1 cellular context compared by ENCODE assay signal in genomic region chr3:49512791-49513355, GRCh38.
TF ChIP-seq lines count a peak whose summit lies in the region.

No MANE protein-coding gene starts in this region.

TF ChIP-seq in WTC11, 78 proteins besides CTCF, POLR2A, EP300 and RAD21:
- TF ChIP-seq, protein P1, sequence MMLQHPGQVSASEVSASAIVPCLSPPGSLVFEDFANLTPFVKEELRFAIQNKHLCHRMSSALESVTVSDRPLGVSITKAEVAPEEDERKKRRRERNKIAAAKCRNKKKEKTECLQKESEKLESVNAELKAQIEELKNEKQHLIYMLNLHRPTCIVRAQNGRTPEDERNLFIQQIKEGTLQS (CRISPR knock-in tag; conservative IDR thresholded peaks at IDR 0.05), result no peak
- no peak for TF ChIP-seq ZNF423 (CRISPR knock-in tag; IDR thresholded peaks at IDR 0.05)
- TF ChIP-seq ZNF219 (CRISPR knock-in tag; IDR thresholded peaks at IDR 0.05; ENCODE audit: borderline replicate concordance), result no peak
- TF ChIP-seq, protein P2, sequence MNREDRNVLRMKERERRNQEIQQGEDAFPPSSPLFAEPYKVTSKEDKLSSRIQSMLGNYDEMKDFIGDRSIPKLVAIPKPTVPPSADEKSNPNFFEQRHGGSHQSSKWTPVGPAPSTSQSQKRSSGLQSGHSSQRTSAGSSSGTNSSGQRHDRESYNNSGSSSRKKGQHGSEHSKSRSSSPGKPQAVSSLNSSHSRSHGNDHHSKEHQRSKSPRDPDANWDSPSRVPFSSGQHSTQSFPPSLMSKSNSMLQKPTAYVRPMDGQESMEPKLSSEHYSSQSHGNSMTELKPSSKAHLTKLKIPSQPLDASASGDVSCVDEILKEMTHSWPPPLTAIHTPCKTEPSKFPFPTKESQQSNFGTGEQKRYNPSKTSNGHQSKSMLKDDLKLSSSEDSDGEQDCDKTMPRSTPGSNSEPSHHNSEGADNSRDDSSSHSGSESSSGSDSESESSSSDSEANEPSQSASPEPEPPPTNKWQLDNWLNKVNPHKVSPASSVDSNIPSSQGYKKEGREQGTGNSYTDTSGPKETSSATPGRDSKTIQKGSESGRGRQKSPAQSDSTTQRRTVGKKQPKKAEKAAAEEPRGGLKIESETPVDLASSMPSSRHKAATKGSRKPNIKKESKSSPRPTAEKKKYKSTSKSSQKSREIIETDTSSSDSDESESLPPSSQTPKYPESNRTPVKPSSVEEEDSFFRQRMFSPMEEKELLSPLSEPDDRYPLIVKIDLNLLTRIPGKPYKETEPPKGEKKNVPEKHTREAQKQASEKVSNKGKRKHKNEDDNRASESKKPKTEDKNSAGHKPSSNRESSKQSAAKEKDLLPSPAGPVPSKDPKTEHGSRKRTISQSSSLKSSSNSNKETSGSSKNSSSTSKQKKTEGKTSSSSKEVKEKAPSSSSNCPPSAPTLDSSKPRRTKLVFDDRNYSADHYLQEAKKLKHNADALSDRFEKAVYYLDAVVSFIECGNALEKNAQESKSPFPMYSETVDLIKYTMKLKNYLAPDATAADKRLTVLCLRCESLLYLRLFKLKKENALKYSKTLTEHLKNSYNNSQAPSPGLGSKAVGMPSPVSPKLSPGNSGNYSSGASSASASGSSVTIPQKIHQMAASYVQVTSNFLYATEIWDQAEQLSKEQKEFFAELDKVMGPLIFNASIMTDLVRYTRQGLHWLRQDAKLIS (CRISPR knock-in tag; IDR thresholded peaks at IDR 0.05; ENCODE audit: borderline replicate concordance), result no peak
- no peak for TF ChIP-seq GTF2I (CRISPR knock-in tag; conservative IDR thresholded peaks at IDR 0.05)
